ENCODE assay signal across 8 cellular contexts in genomic region chr11:132941024-132941646, GRCh38.
DNase-seq lines count a peak whose midpoint lies in the region; ATAC-seq and TF ChIP-seq lines count a peak whose summit lies in the region.

No MANE protein-coding gene starts in this region.

- H2BK5ac ChIP-seq in H9 (ENCODE audit: insufficient read length, low read length), result no peak overlapping the region

- CTCF ChIA-PET in CD4-positive, alpha-beta T cell (lab: Charles Lee), result interaction anchor here (0.7 to 1.1 kb wide), 3 partner anchors 9 to 1056 kb away, joined by 3 read pairs; no protein-coding TSS in a partner anchor

- H2BK12ac ChIP-seq in H9 (ENCODE audit: insufficient read length, low read depth, low read length), result no peak overlapping the region

- H3K36me3 Mint-ChIP-seq in CD4-positive, alpha-beta T cell (ENCODE audit: low read depth), result no peaks in the 10 kb centered on the region
- no peaks in the 10 kb centered on the region for H3K36me3 Mint-ChIP-seq in H9 (ENCODE audit: insufficient read depth in 1 of 3, low read depth in 3 of 3)

- no peak overlapping the region for H3K23ac ChIP-seq in H9 (ENCODE audit: insufficient read length, low read depth, low read length)

- no peak overlapping the region for H3K56ac ChIP-seq in H9 (ENCODE audit: insufficient read length, low read depth, low read length)

- peaks cover 13% of the 10 kb centered on the region for H3K27me3 ChIP-seq in CD4-positive, alpha-beta T cell (ENCODE audit: control insufficient read depth, insufficient read depth, low read length)
- peaks cover 2% of the 10 kb centered on the region; the same call in 1 of the 2 replicates for H3K27me3 ChIP-seq in H9 (ENCODE audit: insufficient read depth, low read length)
- peaks cover 41% of the 10 kb centered on the region for H3K27me3 ChIP-seq in RWPE2 (ENCODE audit: insufficient read depth, poor library complexity, severe bottlenecking)
- no peaks in the 10 kb centered on the region for H3K27me3 ChIP-seq in testis

- H3K27me3 Mint-ChIP-seq in CD4-positive, alpha-beta T cell, result peaks cover 52% of the 10 kb centered on the region
- H3K27me3 Mint-ChIP-seq in H9 (ENCODE audit: low read depth), result peaks cover 46% of the 10 kb centered on the region

- no peaks in the 10 kb centered on the region for H3K79me1 ChIP-seq in H9 (ENCODE audit: insufficient read depth, low read depth, low read length, poor library complexity, severe bottlenecking)

- H4K8ac ChIP-seq in H9 (replicated peaks; ENCODE audit: insufficient read length, low read depth, low read length), result no peak overlapping the region

- no peak overlapping the region for H3K27ac Mint-ChIP-seq in CD4-positive, alpha-beta T cell
- no peak overlapping the region for H3K27ac Mint-ChIP-seq in H9

- H3K27ac ChIP-seq in CD4-positive, alpha-beta T cell (ENCODE audit: low read depth, low read length), result no peak overlapping the region
- H3K27ac ChIP-seq in H9 (ENCODE audit: insufficient read length, low read depth, low read length) (no peak overlapping the region), RWPE2 (ENCODE audit: poor library complexity, severe bottlenecking) (no peak overlapping the region), testis (no peak overlapping the region)

- H3K23me2 ChIP-seq in H9 (ENCODE audit: insufficient read length, low read depth, low read length, poor library complexity, severe bottlenecking), result peaks cover 15% of the 10 kb centered on the region

- H2AFZ ChIP-seq in H9 (ENCODE audit: low read length), result no peak overlapping the region

- no peak overlapping the region for H3K4me3 Mint-ChIP-seq in CD4-positive, alpha-beta T cell
- H3K4me3 Mint-ChIP-seq in H9, result no peak overlapping the region

- H2BK15ac ChIP-seq in H9 (ENCODE audit: low read depth, low read length), result no peak overlapping the region

- H2BK120ac ChIP-seq in H9 (ENCODE audit: low read depth, low read length, poor library complexity, severe bottlenecking), result no peak overlapping the region

- no peaks in the 10 kb centered on the region for H3K9me3 Mint-ChIP-seq in CD4-positive, alpha-beta T cell
- no peaks in the 10 kb centered on the region; a peak in 1 of 5 replicates for H3K9me3 Mint-ChIP-seq in H9

- H3K4me2 ChIP-seq in H9 (ENCODE audit: insufficient read depth, insufficient read length, low read length), result no peak overlapping the region

- H3K14ac ChIP-seq in H9 (ENCODE audit: insufficient read depth, low read length), result no peak overlapping the region

- H3K4me3 ChIP-seq in RWPE2 (ENCODE audit: severe bottlenecking), result no peak overlapping the region
- no peak overlapping the region for H3K4me3 ChIP-seq in testis

- no CpG with 5 or more reads among the region's 4 CpGs for WGBS in H9 (ENCODE audit: extremely low coverage, insufficient read length, low lambda C conversion rate)
- 43 to 48% methylated on average over 4 of the region's 4 CpGs for WGBS in testis, 2 donors

- no peak overlapping the region for H2AK5ac ChIP-seq in H9 (ENCODE audit: insufficient read length, low read length)

- no peak overlapping the region for H4K91ac ChIP-seq in H9 (ENCODE audit: insufficient read length, low read depth, low read length)

- TF ChIP-seq POLR2A in testis (IDR thresholded peaks at IDR 0.05), result no peak

- H4K5ac ChIP-seq in H9 (ENCODE audit: insufficient read length, low read depth, low read length), result no peak overlapping the region

- no peak overlapping the region for H2BK20ac ChIP-seq in H9 (ENCODE audit: low read depth, low read length, poor library complexity, severe bottlenecking)

- DNase-seq in CD4-positive, alpha-beta T cell, result no peak
- DNase-seq in H9, result no peak
- no peak for DNase-seq in RWPE2 (ENCODE audit: low spot score)
- peak; percentile 23 for DNase-seq in foreskin melanocyte
- peak; percentile 49 for DNase-seq in testis

- H3K9me3 ChIP-seq in CD4-positive, alpha-beta T cell (ENCODE audit: control insufficient read depth, low read length), result no peaks in the 10 kb centered on the region
- H3K9me3 ChIP-seq in H9 (ENCODE audit: control insufficient read depth, low read depth, low read length), result no peaks in the 10 kb centered on the region
- H3K9me3 ChIP-seq in RWPE2 (ENCODE audit: severe bottlenecking), result no peaks in the 10 kb centered on the region
- H3K9me3 ChIP-seq in testis, result no peaks in the 10 kb centered on the region

- intact Hi-C loops in CD4-positive, alpha-beta T cell (cut with DNase I, micrococcal nuclease), result loop anchor here in 1 of 2 experiments (10.0 kb wide), 1 partner anchor 666 kb away; no protein-coding TSS in a partner anchor
- intact Hi-C loops in testis (cut with DNase I; ENCODE audit: low total_unique reads), result no loop called here

- H4K20me1 ChIP-seq in H9 (ENCODE audit: control insufficient read depth, insufficient read depth, insufficient read length), result no peaks in the 10 kb centered on the region

- no peak overlapping the region for H3K4ac ChIP-seq in H9 (ENCODE audit: low read depth, low read length)

- no peak for ATAC-seq in CD4-positive, alpha-beta T cell (ENCODE audit: poor library complexity)
- no peak for ATAC-seq in RWPE2 (ENCODE audit: low read depth)
- no peak for ATAC-seq in HG02840 (IDR thresholded peaks at IDR 0.05; ENCODE audit: low FRiP score, unreplicated experiment)
- no peak for ATAC-seq in GM19351 (IDR thresholded peaks at IDR 0.05; ENCODE audit: unreplicated experiment)
- no peak for ATAC-seq in HG03354 (IDR thresholded peaks at IDR 0.05; ENCODE audit: poor library complexity, severe bottlenecking, unreplicated experiment)

- H3T11ph ChIP-seq in H9 (ENCODE audit: low read length), result no peak overlapping the region

- H3K9ac ChIP-seq in H9 (ENCODE audit: extremely low read depth, insufficient read length, low read length), result no peak overlapping the region

- H3K79me2 ChIP-seq in H9 (ENCODE audit: insufficient read depth, low read length), result no peaks in the 10 kb centered on the region

- H3K36me3 ChIP-seq in RWPE2 (ENCODE audit: low read depth) (no peaks in the 10 kb centered on the region), testis (ENCODE audit: low read depth, missing control alignments) (no peaks in the 10 kb centered on the region)

- POLR2A ChIA-PET in CD4-positive, alpha-beta T cell (lab: Charles Lee), result interaction anchor here (0.7 kb wide), 1 partner anchor 810 kb away, joined by 3 read pairs; no protein-coding TSS in a partner anchor

- no peak overlapping the region for H3K18ac ChIP-seq in H9 (ENCODE audit: insufficient read length, low read depth, low read length)

- H3K4me1 Mint-ChIP-seq in CD4-positive, alpha-beta T cell (ENCODE audit: low read depth), result no peaks in the 10 kb centered on the region
- H3K4me1 Mint-ChIP-seq in H9, result peaks cover 28 to 30% of the 10 kb centered on the region in 2 experiments

- peak; percentile 81 for TF ChIP-seq CTCF in CD4-positive, alpha-beta T cell (IDR thresholded peaks at IDR 0.05)
- TF ChIP-seq CTCF in H9 (conservative IDR thresholded peaks at IDR 0.05) (peak; percentile 90), RWPE2 (IDR thresholded peaks at IDR 0.05; ENCODE audit: poor library complexity, severe bottlenecking) (peak; percentile 86), testis (IDR thresholded peaks at IDR 0.05) (peak; percentile 85 to 94 (median 88))

- no peaks in the 10 kb centered on the region; the same call in 1 of the 2 replicates for H3K4me1 ChIP-seq in H9 (ENCODE audit: insufficient read depth, low read length)
- H3K4me1 ChIP-seq in RWPE2 (ENCODE audit: insufficient read depth, poor library complexity, severe bottlenecking), result no peaks in the 10 kb centered on the region
- peaks cover 4% of the 10 kb centered on the region for H3K4me1 ChIP-seq in testis

Comparison
In these comparisons a context has a peak if more than half of its experiments do, and no peak if none do; other contexts are left out.
1. DNase-seq: peak in foreskin melanocyte (single experiment) and testis (single experiment); none in CD4-positive, alpha-beta T cell (0 of 10), H9 (single experiment) and RWPE2 (single experiment).
2. Peak in every context shown above with its lines, with median percentiles within 50 percentile points of each other: CTCF ChIP-seq.